In the genomic region with DNA sequence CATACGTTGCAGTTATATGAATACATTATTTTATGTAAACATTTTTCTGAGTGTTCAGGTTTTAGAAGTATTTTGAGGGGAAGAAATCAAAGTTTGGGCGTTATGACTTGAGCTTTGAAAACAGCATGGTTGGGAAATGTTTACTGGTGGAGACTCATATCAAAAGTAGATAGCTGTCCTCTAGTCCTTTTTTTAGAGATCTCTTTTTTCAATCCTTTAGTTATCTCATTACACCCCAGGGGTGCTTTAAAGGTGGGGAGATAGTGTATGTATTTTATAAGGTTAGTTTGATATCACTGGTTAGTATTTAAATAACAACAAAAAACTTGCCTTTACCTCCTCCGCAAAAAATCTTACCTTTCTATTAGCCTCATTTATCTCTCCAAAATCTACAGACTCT, we compare ENCODE assay signal across 8 cellular contexts. TPM values are rescaled to one million over a fixed set of nuclear protein-coding genes. Genes with fewer than 3 reads are reported as not detected.
DNase-seq lines count a peak whose midpoint lies in the region; ATAC-seq and TF ChIP-seq lines count a peak whose summit lies in the region.

No MANE protein-coding gene starts in this region.

- TF ChIP-seq CTCF in AG04450 (IDR thresholded peaks at IDR 0.05; ENCODE audit: low read depth, low read length) (no peak), brain (conservative IDR thresholded peaks at IDR 0.05) (no peak)

- ATAC-seq in naive B cell (ENCODE audit: low read depth in 2 of 2), result no peak
- no peak for ATAC-seq in HG02852 (IDR thresholded peaks at IDR 0.05; ENCODE audit: unreplicated experiment)
- no peak for ATAC-seq in HG03432 (IDR thresholded peaks at IDR 0.05; ENCODE audit: unreplicated experiment)

- H3K36me3 Mint-ChIP-seq in brain (peaks cover 11% of the 10 kb centered on the region), naive B cell (no peaks in the 10 kb centered on the region)

- H3K36me3 ChIP-seq in HUES48 (ENCODE audit: control insufficient read depth, insufficient read depth, low read length), result peaks cover 33% of the 10 kb centered on the region

- H3K27ac ChIP-seq in AG04450 (ENCODE audit: low read depth, low read length) (no peak overlapping the region), HUES48 (ENCODE audit: low read depth, low read length) (no peak overlapping the region)

- H3K9me3 ChIP-seq in AG04450 (ENCODE audit: control insufficient read depth, insufficient read depth, low read length) (no peaks in the 10 kb centered on the region), HUES48 (ENCODE audit: control insufficient read depth, insufficient read depth, low read length) (no peaks in the 10 kb centered on the region)

- peaks cover 10% of the 10 kb centered on the region for H3K27me3 Mint-ChIP-seq in brain
- no peaks in the 10 kb centered on the region for H3K27me3 Mint-ChIP-seq in naive B cell

- H3K4me1 Mint-ChIP-seq in brain, result peaks cover 64% of the 10 kb centered on the region
- H3K4me1 Mint-ChIP-seq in naive B cell, result peaks cover 25 to 50% (median 33%) of the 10 kb centered on the region in 3 donors

- peaks cover 21% of the 10 kb centered on the region for H3K4me1 ChIP-seq in HUES48 (ENCODE audit: control insufficient read depth, insufficient read depth, low read length)

- H3K9ac ChIP-seq in HUES48 (ENCODE audit: low read depth, low read length), result peak overlapping the region; percentile 99

- H3K9me3 Mint-ChIP-seq in brain (peaks cover 0 to 4% (median 0%) of the 10 kb centered on the region in 5 experiments), naive B cell (no peaks in the 10 kb centered on the region)

- H3K4me3 Mint-ChIP-seq in brain (peak overlapping the region; percentile 89 to 98 (median 97)), naive B cell (peak overlapping the region in 7 of 8 donors; percentile 25 to 97 (median 67))

- no peak for DNase-seq in AG04450 (ENCODE audit: low read depth, low spot score)
- no peak for DNase-seq in naive B cell
- DNase-seq in NCI-H82 treated with DMSO at 0.1 percent for 48 hours (lab: John Stamatoyannopoulos, UW; ENCODE audit: unreplicated experiment), result no peak
- DNase-seq in DMS153 treated with DMSO at 0.1 percent for 48 hours (lab: John Stamatoyannopoulos, UW; ENCODE audit: unreplicated experiment), result no peak

- H3K27ac Mint-ChIP-seq in brain (peak overlapping the region; percentile 35 to 100 (median 100)), naive B cell (peak overlapping the region in 3 of 6 donors; percentile 23 to 99 (median 71))

- CTCF ChIA-PET in AG04450 (lab: Charles Lee), result interaction anchor here (0.6 to 1.7 kb wide), 4 partner anchors 20 to 262 kb away, joined by 3 to 5 read pairs (median 4); partner anchors contain the start of gene TMEM243

- no peaks in the 10 kb centered on the region for H3K27me3 ChIP-seq in AG04450 (ENCODE audit: control insufficient read depth, insufficient read depth, low read length)
- no peaks in the 10 kb centered on the region for H3K27me3 ChIP-seq in HUES48 (ENCODE audit: control insufficient read depth, insufficient read depth, low read length)

- H3K4me3 ChIP-seq in AG04450 (ENCODE audit: low read depth, low read length) (peak overlapping the region; percentile 81), HUES48 (ENCODE audit: low read depth, low read length) (peak overlapping the region; percentile 91)

- POLR2A ChIA-PET in AG04450 (lab: Yijun Ruan, JAX), result interaction anchor here (1.8 kb wide), 1 partner anchor 65 kb away, joined by 5 read pairs; the partner anchor contains the start of gene TMEM243

RNA-seq across cellular contexts. Expression of gene DMTF1, which starts 2.3 kb away (rescaled TPM):
- polyA plus RNA-seq in AG04450 (2011; rRNA removed) (95.7 and 134 TPM in 2 replicates), brain (ENCODE audit: insufficient read depth, low read depth, low replicate concordance) (14.4 TPM), naive B cell (ENCODE audit: low read depth in 6 of 6) (10 to 100 TPM; 25.3 to 76.6 (median 45.2) TPM)
- 81.6 and 146 TPM in 2 replicates for polyA minus RNA-seq in AG04450 (2011; rRNA and poly(A)+ RNA removed)
